In the genomic region with DNA sequence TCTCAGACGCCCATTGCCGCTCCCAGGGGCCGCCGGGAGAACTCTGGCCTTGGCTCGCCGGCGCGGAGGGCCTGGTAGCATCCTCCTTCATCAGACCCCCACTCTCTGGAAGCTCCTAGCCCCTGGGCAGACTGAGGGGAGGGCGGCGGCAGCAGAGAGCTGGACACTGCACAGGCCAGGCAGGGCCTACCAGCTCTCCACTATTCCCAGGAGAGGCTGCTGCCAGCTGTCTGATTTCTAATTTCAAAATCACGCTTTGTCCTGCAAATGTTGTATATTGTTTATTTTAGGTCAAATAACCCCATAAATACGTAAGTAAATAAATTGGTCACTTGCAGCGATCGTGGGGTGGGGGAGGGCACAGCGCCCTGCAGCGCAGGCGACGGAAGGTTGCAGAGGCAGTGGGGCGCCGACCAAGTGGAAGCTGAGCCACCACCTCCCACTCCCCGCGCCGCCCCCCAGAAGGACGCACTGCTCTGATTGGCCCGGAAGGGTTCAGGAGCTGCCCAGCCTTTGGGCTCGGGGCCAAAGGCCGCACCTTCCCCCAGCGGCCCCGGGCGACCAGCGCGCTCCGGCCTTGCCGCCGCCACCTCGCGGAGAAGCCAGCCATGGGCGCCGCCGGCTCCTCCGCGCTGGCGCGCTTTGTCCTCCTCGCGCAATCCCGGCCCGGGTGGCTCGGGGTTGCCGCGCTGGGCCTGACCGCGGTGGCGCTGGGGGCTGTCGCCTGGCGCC, we compare ENCODE assay signal across 8 cellular contexts. TPM values are rescaled to one million over a fixed set of nuclear protein-coding genes. Genes with fewer than 3 reads are reported as not detected.
DNase-seq lines count a peak whose midpoint lies in the region; ATAC-seq and TF ChIP-seq lines count a peak whose summit lies in the region.

A gene (plus strand): TSS at position 577 of the 732 bp plus-strand sequence. CDS start 32 bp downstream, at position 609.

- peak within 1 kb of the TSS; percentile 95 for H2AFZ ChIP-seq in neuron (ENCODE audit: low read depth, low read length)

- no peak within 1 kb of the TSS for H3K27ac Mint-ChIP-seq in immature natural killer cell

- TF ChIP-seq CTCF in GM12864 (IDR thresholded peaks at IDR 0.05; ENCODE audit: low read depth, low read length, missing control alignments): no peak
- TF ChIP-seq CTCF in WERI-Rb-1 (IDR thresholded peaks at IDR 0.05; ENCODE audit: low read depth, low read length): peak; percentile 40; the same call in 1 of the 2 replicates

- peaks cover 24% of the 10 kb centered on the region for H3K36me3 ChIP-seq in WERI-Rb-1
- no peaks in the 10 kb centered on the region for H3K36me3 ChIP-seq in neuron (ENCODE audit: insufficient read depth, low read length)

- peaks cover 4 to 13% (median 8%) of the 10 kb centered on the region in 3 donors for H3K27me3 Mint-ChIP-seq in immature natural killer cell (ENCODE audit: low read depth in 3 of 3)

- H3K27me3 ChIP-seq in WERI-Rb-1 (ENCODE audit: insufficient read depth, low read depth, severe bottlenecking) (no peaks in the 10 kb centered on the region), neuron (ENCODE audit: insufficient read depth, low read length) (no peaks in the 10 kb centered on the region)

- no peaks in the 10 kb centered on the region for H3K4me1 Mint-ChIP-seq in immature natural killer cell

- peak within 1 kb of the TSS in 1 of 5 donors; percentile 12 for H3K4me3 Mint-ChIP-seq in immature natural killer cell

- no peaks in the 10 kb centered on the region for H3K9me3 Mint-ChIP-seq in immature natural killer cell

- H3K4me3 ChIP-seq in GM12864 (ENCODE audit: low read depth, low read length) (peak within 1 kb of the TSS; percentile 45), WERI-Rb-1 (ENCODE audit: low read depth, low read length) (peak within 1 kb of the TSS; percentile 56), neuron (ENCODE audit: low read length) (peak within 1 kb of the TSS; percentile 54)

- H3K27ac ChIP-seq in WERI-Rb-1: peak within 1 kb of the TSS; percentile 89

- H3K4me1 ChIP-seq in neuron (ENCODE audit: insufficient read depth, low read length): no peaks in the 10 kb centered on the region

- H3K9me3 ChIP-seq in WERI-Rb-1 (ENCODE audit: severe bottlenecking): no peaks in the 10 kb centered on the region
- H3K9me3 ChIP-seq in neuron (ENCODE audit: low read length): no peaks in the 10 kb centered on the region

- ATAC-seq in HG02610 (IDR thresholded peaks at IDR 0.05; ENCODE audit: unreplicated experiment): no peak

- DNase-seq in GM12864 (ENCODE audit: low read depth) (no peak), HCEC 1CT (peak; percentile 53), NCI-H1417 (lab: John Stamatoyannopoulos, UW) (peak; percentile 22 to 97 (median 93)), WERI-Rb-1 (peak; percentile 95), glomerular visceral epithelial cell (ENCODE audit: extremely low spot score) (peak; percentile 30), immature natural killer cell (no peak)

- no peaks in the 10 kb centered on the region for H3K36me3 Mint-ChIP-seq in immature natural killer cell

RNA-seq across cellular contexts. Expression of the gene that starts here (rescaled TPM):
- polyA plus RNA-seq in immature natural killer cell: under 1 TPM in 1 of 3 donors, not detected in 2; 0.37 TPM

Comparison
In these comparisons a context has a peak if more than half of its experiments do, and no peak if none do; other contexts are left out.
1. DNase-seq: peak in HCEC 1CT (single experiment), NCI-H1417 (3 of 3), WERI-Rb-1 (single experiment) and glomerular visceral epithelial cell (single experiment); none in GM12864 (single experiment) and immature natural killer cell (0 of 3).
2. Peak in every context shown above with its lines, with median percentiles within 50 percentile points of each other: H3K4me3 ChIP-seq.